Comparison of ENCODE assay signal across 12 cellular contexts in the genomic region with DNA sequence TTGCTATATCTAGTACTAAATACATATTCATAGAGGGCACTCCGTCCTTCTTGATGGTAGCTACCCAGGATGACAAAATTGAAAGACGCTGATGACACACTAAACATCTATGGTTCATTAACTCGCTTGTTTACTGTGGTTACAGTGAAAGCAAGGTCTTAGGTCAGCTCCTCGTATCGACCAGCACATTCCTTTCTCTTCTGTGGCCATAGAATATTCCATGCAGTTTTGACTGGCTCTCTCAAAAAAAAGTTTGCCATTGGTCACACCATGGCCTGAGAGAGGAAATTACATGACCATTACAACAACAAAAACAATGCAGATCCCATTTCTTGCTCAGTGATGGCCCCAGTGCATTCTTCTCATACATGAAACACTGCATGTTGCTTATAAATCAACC.
DNase-seq lines count a peak whose midpoint lies in the region; ATAC-seq and TF ChIP-seq lines count a peak whose summit lies in the region.
"Had no signal": no experiment of that assay in that cellular context is flagged by ENCODE, and none has a peak within 500 bp of the region (broad histone marks: within the 10 kb centered on the region; RNA-seq: fewer than 3 reads in every experiment).

No MANE protein-coding gene starts in this region.

- no peaks in the 10 kb centered on the region for H3K9me3 Mint-ChIP-seq in CD4-positive, alpha-beta memory T cell
- H3K9me3 Mint-ChIP-seq: activated T-cell treated with anti-CD3 and anti-CD28 coated beads, Interleukin-2, amount 50 U/mL, for 24 hours had no signal

- no peak overlapping the region for H3K27ac ChIP-seq in CD4-positive, alpha-beta memory T cell (ENCODE audit: low read depth, low read length)
- H3K27ac ChIP-seq in mammary epithelial cell (ENCODE audit: insufficient read depth, low read depth, low read length), result no peak overlapping the region
- H3K27ac ChIP-seq: C4-2B had no signal

- no peaks in the 10 kb centered on the region for H3K9me3 ChIP-seq in CD4-positive, alpha-beta memory T cell (ENCODE audit: control insufficient read depth in 1 of 2, low read length in 2 of 2)
- no peaks in the 10 kb centered on the region for H3K9me3 ChIP-seq in mammary epithelial cell (replicated peaks; ENCODE audit: insufficient read depth, low read length)

- TF ChIP-seq CTCF in fibroblast of pulmonary artery (IDR thresholded peaks at IDR 0.05; ENCODE audit: low read length, missing control alignments), result no peak
- no peak for TF ChIP-seq CTCF in mammary epithelial cell (conservative IDR thresholded peaks at IDR 0.05 in 1 of 2, IDR thresholded peaks at IDR 0.05 in 1 of 2; ENCODE audit: extremely low read depth in 1 of 2, insufficient read depth in 1 of 2, low read depth in 1 of 2, low read length in 2 of 2)

- no peaks in the 10 kb centered on the region for H3K27me3 ChIP-seq in CD4-positive, alpha-beta memory T cell (ENCODE audit: insufficient read depth, low read length)
- H3K27me3 ChIP-seq in mammary epithelial cell (ENCODE audit: insufficient read depth, low read length), result no peaks in the 10 kb centered on the region

- no TSS peak for BruUV-seq in mammary epithelial cell (replicated peaks; lab: Mats Ljungman, UMichigan)

- WGBS in mammary epithelial cell (ENCODE audit: low coverage, missing lambda C conversion rate), result 69% methylated on average over 5 of the region's 5 CpGs

- peaks cover 0 to 2% of the 10 kb centered on the region in 2 donors for H3K27me3 Mint-ChIP-seq in CD4-positive, alpha-beta memory T cell
- H3K27me3 Mint-ChIP-seq: activated T-cell treated with anti-CD3 and anti-CD28 coated beads, Interleukin-2, amount 50 U/mL, for 24 hours had no signal

- intact Hi-C loops in CD4-positive, alpha-beta memory T cell (cut with micrococcal nuclease), result no loop called here
- intact Hi-C loops in mammary epithelial cell (cut with micrococcal nuclease), result no loop called here

- dilution Hi-C loops in mammary epithelial cell (cut with HindIII; ENCODE audit: low sequenced_read_pairs), result no loop called here

- H3K9ac ChIP-seq in mammary epithelial cell (ENCODE audit: insufficient read depth, low read length), result no peak overlapping the region

- no peaks in the 10 kb centered on the region for H3K4me1 Mint-ChIP-seq in CD4-positive, alpha-beta memory T cell

- POLR2A ChIA-PET in CD4-positive, alpha-beta memory T cell (lab: Charles Lee; ENCODE audit: partially characterized antibody), result no interaction called here

- peak; percentile 4 for DNase-seq in fibroblast of pulmonary artery (ENCODE audit: low read depth)
- no peak for DNase-seq in CD4-positive, alpha-beta memory T cell
- DNase-seq in mammary epithelial cell, result no peak
- no peak for DNase-seq in NCI-H146 treated with DMSO at 0.1 percent for 48 hours (lab: John Stamatoyannopoulos, UW; ENCODE audit: unreplicated experiment)
- no peak for DNase-seq in activated gamma-delta T cell treated with Interleukin-2 at 50 U/mL for 16 hours
- DNase-seq: activated T-cell treated with anti-CD3 and anti-CD28 coated beads, Interleukin-2, amount 50 U/mL, for 24 hours; NCI-H1436; stimulated activated CD4-positive, alpha-beta T cell treated with anti-CD3 and anti-CD28 coated beads, Interleukin-1b, Interleukin-23, amount 100 ng/mL, for 48 hours had no signal

- no peaks in the 10 kb centered on the region for H3K36me3 Mint-ChIP-seq in CD4-positive, alpha-beta memory T cell

- H3K4me3 ChIP-seq in fibroblast of pulmonary artery (replicated peaks; ENCODE audit: low read depth, low read length) (no peak overlapping the region), mammary epithelial cell (replicated peaks in 1 of 3; ENCODE audit: insufficient read depth in 1 of 3, low read depth in 2 of 3, low read length in 3 of 3) (no peak overlapping the region)
- no peak overlapping the region for H3K4me3 ChIP-seq in CD4-positive, alpha-beta memory T cell (ENCODE audit: low read length in 2 of 2)

- no peak overlapping the region for H2AFZ ChIP-seq in mammary epithelial cell (ENCODE audit: low read depth, low read length)

- no peaks in the 10 kb centered on the region for H4K20me1 ChIP-seq in mammary epithelial cell (ENCODE audit: insufficient read depth, low read length)

- no peak overlapping the region for H3K4me2 ChIP-seq in mammary epithelial cell (ENCODE audit: insufficient read depth, low read depth, low read length)

- no peak overlapping the region for H3K27ac Mint-ChIP-seq in CD4-positive, alpha-beta memory T cell
- H3K27ac Mint-ChIP-seq: activated T-cell treated with anti-CD3 and anti-CD28 coated beads, Interleukin-2, amount 50 U/mL, for 24 hours had no signal

- H3K36me3 ChIP-seq in CD4-positive, alpha-beta memory T cell (ENCODE audit: insufficient read depth, low read length), result no peaks in the 10 kb centered on the region
- no peaks in the 10 kb centered on the region for H3K36me3 ChIP-seq in mammary epithelial cell (ENCODE audit: insufficient read depth, low read length)

- in situ Hi-C loops in mammary epithelial cell (cut with MboI; ENCODE audit: low sequenced_read_pairs in 2 of 2), result no loop called here

- ATAC-seq in GM18508 (IDR thresholded peaks at IDR 0.05; ENCODE audit: insufficient read depth, unreplicated experiment), result peak; percentile 66
- peak; percentile 67 for ATAC-seq in GM21737 (IDR thresholded peaks at IDR 0.05; ENCODE audit: unreplicated experiment)
- peak; percentile 90 for ATAC-seq in HG03378 (IDR thresholded peaks at IDR 0.05; ENCODE audit: unreplicated experiment)

- H3K79me2 ChIP-seq in mammary epithelial cell (ENCODE audit: insufficient read depth, low read length), result no peaks in the 10 kb centered on the region

- CTCF ChIA-PET in CD4-positive, alpha-beta memory T cell (lab: Charles Lee; ENCODE audit: partially characterized antibody), result no interaction called here
- CTCF ChIA-PET in mammary epithelial cell (lab: Charles Lee; ENCODE audit: low non-redundant PET), result no interaction called here

- H3K4me1 ChIP-seq in CD4-positive, alpha-beta memory T cell (ENCODE audit: insufficient read depth, low read length), result no peaks in the 10 kb centered on the region
- H3K4me1 ChIP-seq in mammary epithelial cell (ENCODE audit: insufficient read depth, low read length), result no peaks in the 10 kb centered on the region

- H3K4me3 Mint-ChIP-seq in CD4-positive, alpha-beta memory T cell, result no peak overlapping the region
- H3K4me3 Mint-ChIP-seq: activated T-cell treated with anti-CD3 and anti-CD28 coated beads, Interleukin-2, amount 50 U/mL, for 24 hours had no signal
